Comparison of ENCODE assay signal across 19 cellular contexts in the genomic region with DNA sequence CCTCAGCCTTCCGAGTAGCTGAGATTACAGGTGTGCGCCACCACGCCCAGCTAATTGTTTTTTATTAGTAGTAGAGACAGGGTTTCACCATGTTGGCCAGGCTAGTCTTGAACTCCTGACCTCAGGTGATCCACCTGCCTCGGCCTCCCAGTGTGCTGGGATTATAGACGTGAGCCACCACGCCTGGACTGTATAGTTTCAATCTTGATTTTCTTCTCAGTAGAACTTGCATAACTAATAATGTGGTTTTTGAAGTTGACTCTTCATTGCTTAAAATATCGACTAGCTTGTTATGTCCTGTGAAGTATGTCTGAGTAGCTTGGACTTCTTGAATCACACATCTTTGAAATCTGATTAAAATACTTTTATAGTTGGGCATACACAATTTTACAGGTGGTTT. TPM values are rescaled to one million over a fixed set of nuclear protein-coding genes. Genes with fewer than 3 reads are reported as not detected.
"Had no signal": no experiment of that assay in that cellular context is flagged by ENCODE, and none has a peak within 500 bp of the region (broad histone marks: within the 10 kb centered on the region; RNA-seq: fewer than 3 reads in every experiment).

No MANE protein-coding gene starts in this region.

RNA-seq across cellular contexts. Expression of a gene that starts 23.9 kb away (rescaled TPM):
- total RNA-seq: dermis microvascular lymphatic vessel endothelial cell; endodermal cell; esophagus mucosa; esophagus squamous epithelium; gastrocnemius medialis; glomerular endothelial cell; heart right ventricle; kidney epithelial cell; left cardiac atrium; left lung; left ventricle myocardium superior; lower leg skin; lower lobe of right lung; lung microvascular endothelial cell; mesenteric fat pad; mesothelial cell of epicardium; mucosa of descending colon; myocyte; naive thymus-derived CD8-positive, alpha-beta T cell had no signal
- polyA plus RNA-seq: heart right ventricle; naive thymus-derived CD8-positive, alpha-beta T cell had no signal
